2 cellular contexts compared by ENCODE assay signal in the genomic region with DNA sequence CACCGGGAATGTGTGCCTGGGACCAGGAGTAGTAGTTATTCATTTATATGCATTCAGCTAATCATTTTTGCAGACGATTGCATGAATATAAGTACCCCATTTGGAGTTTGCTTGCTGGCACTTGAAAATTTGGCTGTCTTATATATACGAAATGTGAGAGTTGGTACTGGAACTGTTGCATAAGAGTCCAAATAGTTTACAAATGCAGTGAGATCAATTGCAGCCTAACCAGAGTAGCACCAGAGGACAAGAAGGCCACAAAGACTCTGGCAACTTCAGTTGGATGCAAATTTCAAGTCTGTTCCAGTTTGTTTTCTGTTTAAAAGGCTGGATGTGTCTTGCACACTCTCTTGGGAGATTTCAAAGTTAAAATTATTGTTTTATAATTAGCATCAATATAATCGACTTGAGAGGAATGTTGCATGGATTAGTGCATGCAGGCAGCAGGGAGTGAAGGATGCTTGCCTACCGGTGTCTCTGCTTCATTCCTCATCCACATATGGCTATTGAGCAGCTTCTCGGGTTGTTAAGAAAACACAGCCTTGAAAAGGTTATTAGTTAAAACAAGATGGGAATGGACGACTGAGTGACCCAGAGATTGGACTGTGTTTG.
TF ChIP-seq lines count a peak whose summit lies in the region.

No MANE protein-coding gene starts in this region.

TF ChIP-seq in liver, 16 proteins besides CTCF, POLR2A, EP300 and RAD21 (continued from another document):
- TF ChIP-seq, protein P1, sequence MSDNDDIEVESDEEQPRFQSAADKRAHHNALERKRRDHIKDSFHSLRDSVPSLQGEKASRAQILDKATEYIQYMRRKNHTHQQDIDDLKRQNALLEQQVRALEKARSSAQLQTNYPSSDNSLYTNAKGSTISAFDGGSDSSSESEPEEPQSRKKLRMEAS (IDR thresholded peaks at IDR 0.05): peak; percentile 40
- TF ChIP-seq, protein P2, sequence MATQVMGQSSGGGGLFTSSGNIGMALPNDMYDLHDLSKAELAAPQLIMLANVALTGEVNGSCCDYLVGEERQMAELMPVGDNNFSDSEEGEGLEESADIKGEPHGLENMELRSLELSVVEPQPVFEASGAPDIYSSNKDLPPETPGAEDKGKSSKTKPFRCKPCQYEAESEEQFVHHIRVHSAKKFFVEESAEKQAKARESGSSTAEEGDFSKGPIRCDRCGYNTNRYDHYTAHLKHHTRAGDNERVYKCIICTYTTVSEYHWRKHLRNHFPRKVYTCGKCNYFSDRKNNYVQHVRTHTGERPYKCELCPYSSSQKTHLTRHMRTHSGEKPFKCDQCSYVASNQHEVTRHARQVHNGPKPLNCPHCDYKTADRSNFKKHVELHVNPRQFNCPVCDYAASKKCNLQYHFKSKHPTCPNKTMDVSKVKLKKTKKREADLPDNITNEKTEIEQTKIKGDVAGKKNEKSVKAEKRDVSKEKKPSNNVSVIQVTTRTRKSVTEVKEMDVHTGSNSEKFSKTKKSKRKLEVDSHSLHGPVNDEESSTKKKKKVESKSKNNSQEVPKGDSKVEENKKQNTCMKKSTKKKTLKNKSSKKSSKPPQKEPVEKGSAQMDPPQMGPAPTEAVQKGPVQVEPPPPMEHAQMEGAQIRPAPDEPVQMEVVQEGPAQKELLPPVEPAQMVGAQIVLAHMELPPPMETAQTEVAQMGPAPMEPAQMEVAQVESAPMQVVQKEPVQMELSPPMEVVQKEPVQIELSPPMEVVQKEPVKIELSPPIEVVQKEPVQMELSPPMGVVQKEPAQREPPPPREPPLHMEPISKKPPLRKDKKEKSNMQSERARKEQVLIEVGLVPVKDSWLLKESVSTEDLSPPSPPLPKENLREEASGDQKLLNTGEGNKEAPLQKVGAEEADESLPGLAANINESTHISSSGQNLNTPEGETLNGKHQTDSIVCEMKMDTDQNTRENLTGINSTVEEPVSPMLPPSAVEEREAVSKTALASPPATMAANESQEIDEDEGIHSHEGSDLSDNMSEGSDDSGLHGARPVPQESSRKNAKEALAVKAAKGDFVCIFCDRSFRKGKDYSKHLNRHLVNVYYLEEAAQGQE (IDR thresholded peaks at IDR 0.05): peak; percentile 33
- TF ChIP-seq TAF1 (conservative IDR thresholded peaks at IDR 0.05) (no peak), GABPA (IDR thresholded peaks at IDR 0.05 in 1 of 2, conservative IDR thresholded peaks at IDR 0.05 in 1 of 2) (no peak), YY1 (IDR thresholded peaks at IDR 0.05) (peak; percentile 46), EGR1 (IDR thresholded peaks at IDR 0.05; ENCODE audit: low read depth in 2 of 2) (no peak), SP1 (IDR thresholded peaks at IDR 0.05) (no peak), FOXA2 (IDR thresholded peaks at IDR 0.05) (peak; percentile 50), FOXA1 (IDR thresholded peaks at IDR 0.05) (no peak)
- TF ChIP-seq, protein P3, sequence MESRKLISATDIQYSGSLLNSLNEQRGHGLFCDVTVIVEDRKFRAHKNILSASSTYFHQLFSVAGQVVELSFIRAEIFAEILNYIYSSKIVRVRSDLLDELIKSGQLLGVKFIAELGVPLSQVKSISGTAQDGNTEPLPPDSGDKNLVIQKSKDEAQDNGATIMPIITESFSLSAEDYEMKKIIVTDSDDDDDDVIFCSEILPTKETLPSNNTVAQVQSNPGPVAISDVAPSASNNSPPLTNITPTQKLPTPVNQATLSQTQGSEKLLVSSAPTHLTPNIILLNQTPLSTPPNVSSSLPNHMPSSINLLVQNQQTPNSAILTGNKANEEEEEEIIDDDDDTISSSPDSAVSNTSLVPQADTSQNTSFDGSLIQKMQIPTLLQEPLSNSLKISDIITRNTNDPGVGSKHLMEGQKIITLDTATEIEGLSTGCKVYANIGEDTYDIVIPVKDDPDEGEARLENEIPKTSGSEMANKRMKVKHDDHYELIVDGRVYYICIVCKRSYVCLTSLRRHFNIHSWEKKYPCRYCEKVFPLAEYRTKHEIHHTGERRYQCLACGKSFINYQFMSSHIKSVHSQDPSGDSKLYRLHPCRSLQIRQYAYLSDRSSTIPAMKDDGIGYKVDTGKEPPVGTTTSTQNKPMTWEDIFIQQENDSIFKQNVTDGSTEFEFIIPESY (IDR thresholded peaks at IDR 0.05): peak; percentile 29

TF ChIP-seq in HepG2, 621 proteins besides CTCF, POLR2A, EP300 and RAD21 (continued from another document):
- TF ChIP-seq, protein P4, sequence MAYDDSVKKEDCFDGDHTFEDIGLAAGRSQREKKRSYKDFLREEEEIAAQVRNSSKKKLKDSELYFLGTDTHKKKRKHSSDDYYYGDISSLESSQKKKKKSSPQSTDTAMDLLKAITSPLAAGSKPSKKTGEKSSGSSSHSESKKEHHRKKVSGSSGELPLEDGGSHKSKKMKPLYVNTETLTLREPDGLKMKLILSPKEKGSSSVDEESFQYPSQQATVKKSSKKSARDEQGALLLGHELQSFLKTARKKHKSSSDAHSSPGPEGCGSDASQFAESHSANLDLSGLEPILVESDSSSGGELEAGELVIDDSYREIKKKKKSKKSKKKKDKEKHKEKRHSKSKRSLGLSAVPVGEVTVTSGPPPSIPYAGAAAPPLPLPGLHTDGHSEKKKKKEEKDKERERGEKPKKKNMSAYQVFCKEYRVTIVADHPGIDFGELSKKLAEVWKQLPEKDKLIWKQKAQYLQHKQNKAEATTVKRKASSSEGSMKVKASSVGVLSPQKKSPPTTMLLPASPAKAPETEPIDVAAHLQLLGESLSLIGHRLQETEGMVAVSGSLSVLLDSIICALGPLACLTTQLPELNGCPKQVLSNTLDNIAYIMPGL (CRISPR knock-in tag; IDR thresholded peaks at IDR 0.05; ENCODE audit: borderline replicate concordance in 1 of 2, low read depth in 1 of 2): no peak
- TF ChIP-seq HNRNPL (IDR thresholded peaks at IDR 0.05; ENCODE audit: low read depth, low read length): no peak
